ENCODE assay signal across 30 cellular contexts in genomic region chr17:7223375-7223774, GRCh38. TPM values are rescaled to one million over a fixed set of nuclear protein-coding genes. Genes with fewer than 3 reads are reported as not detected.
DNase-seq lines count a peak whose midpoint lies in the region; ATAC-seq and TF ChIP-seq lines count a peak whose summit lies in the region.
"Had no signal": no experiment of that assay in that cellular context is flagged by ENCODE, and none has a peak within 500 bp of the region (broad histone marks: within the 10 kb centered on the region; RNA-seq: fewer than 3 reads in every experiment).

No MANE protein-coding gene starts in this region.

- no peaks in the 10 kb centered on the region for H3K9me3 Mint-ChIP-seq in CD4-positive, alpha-beta T cell
- H3K9me3 Mint-ChIP-seq in endothelial cell (ENCODE audit: unreplicated experiment), result no peaks in the 10 kb centered on the region
- H3K9me3 Mint-ChIP-seq: activated CD4-positive, alpha-beta memory T cell treated with anti-CD3 and anti-CD28 coated beads, Interleukin-2, amount 10 ng/mL, durations not matched to agents 7 days and 5 days; activated naive CD4-positive, alpha-beta T cell treated with anti-CD3 and anti-CD28 coated beads, Interleukin-2, amount 10 ng/mL, durations not matched to agents 7 days and 5 days; T-helper 2 cell treated with Interferon-gamma antibody and Interleukin-4, amounts not matched to agents 5 μg/mL and 100 μg/mL, for 36 hours had no signal

- no peak overlapping the region for H3K27ac Mint-ChIP-seq in CD4-positive, alpha-beta T cell
- no peak overlapping the region for H3K27ac Mint-ChIP-seq in endothelial cell (ENCODE audit: unreplicated experiment)
- H3K27ac Mint-ChIP-seq: activated CD4-positive, alpha-beta memory T cell treated with anti-CD3 and anti-CD28 coated beads, Interleukin-2, amount 10 ng/mL, durations not matched to agents 7 days and 5 days; activated naive CD4-positive, alpha-beta T cell treated with anti-CD3 and anti-CD28 coated beads, Interleukin-2, amount 10 ng/mL, durations not matched to agents 7 days and 5 days; T-helper 2 cell treated with Interferon-gamma antibody and Interleukin-4, amounts not matched to agents 5 μg/mL and 100 μg/mL, for 36 hours had no signal

- peaks cover 0 to 75% of the 10 kb centered on the region in 2 donors for H3K36me3 ChIP-seq in gastrocnemius medialis

- POLR2A ChIA-PET in CD4-positive, alpha-beta T cell (lab: Charles Lee), result interaction anchor here (1.5 to 13.1 kb wide), 2 partner anchors 14 to 113 kb away, joined by 3 to 234 read pairs; partner anchors contain the start of genes ACAP1, DVL2, GABARAP and PHF23

- peaks cover 43% of the 10 kb centered on the region for H3K36me3 Mint-ChIP-seq in CD4-positive, alpha-beta T cell (ENCODE audit: low read depth)
- H3K36me3 Mint-ChIP-seq in endothelial cell (ENCODE audit: low read depth, unreplicated experiment), result peaks cover 28% of the 10 kb centered on the region

- intact Hi-C loops in CD4-positive, alpha-beta T cell (cut with DNase I, micrococcal nuclease), result loop anchor here in 1 of 2 experiments (5.0 kb wide), 1 partner anchor 84 kb away; the partner anchor contains the start of gene EIF5A
- intact Hi-C loops in gastrocnemius medialis (cut with DNase I; ENCODE audit: low total_unique reads), result no loop called here

- ATAC-seq in CD4-positive, alpha-beta T cell (ENCODE audit: poor library complexity), result no peak
- ATAC-seq in gastrocnemius medialis (no peak), HG03139 (IDR thresholded peaks at IDR 0.05; ENCODE audit: unreplicated experiment) (no peak)
- ATAC-seq: left lobe of liver, psoas muscle had no signal

- no peak for TF ChIP-seq POLR2A in gastrocnemius medialis (IDR thresholded peaks at IDR 0.05)

- no peak for DNase-seq in CD4-positive, alpha-beta T cell
- peak; percentile 89 for DNase-seq in LNCaP clone FGC (ENCODE audit: low read depth)
- DNase-seq in endothelial cell (ENCODE audit: low spot score), result no peak
- no peak for DNase-seq in gastrocnemius medialis
- DNase-seq in GM13977 (ENCODE audit: low spot score), result no peak
- no peak for DNase-seq in amniotic stem cell (lab: John Stamatoyannopoulos, UW)
- DNase-seq in dedifferentiated amniotic fluid mesenchymal stem cell (ENCODE audit: extremely low spot score), result no peak
- DNase-seq: activated CD4-positive, alpha-beta memory T cell treated with anti-CD3 and anti-CD28 coated beads, Interleukin-2, amount 10 ng/mL, durations not matched to agents 7 days and 5 days; activated CD4-positive, alpha-beta T cell treated with anti-CD3 and anti-CD28 coated beads for 1 hour; activated CD8-positive, alpha-beta memory T cell treated with anti-CD3 and anti-CD28 coated beads, Interleukin-2, amount 50 U/mL, for 4 hours; activated naive CD4-positive, alpha-beta T cell treated with anti-CD3 and anti-CD28 coated beads, Interleukin-2, amount 10 ng/mL, durations not matched to agents 7 days and 5 days; Calu3; DMS79 treated with DMSO at 0.1 percent for 48 hours; effector memory CD4-positive, alpha-beta T cell; GF-D8; mesendoderm; MM.1S; NCI-H1105 treated with DMSO at 0.1 percent for 48 hours; NCI-H1930; SHP77; stimulated activated CD4-positive, alpha-beta T cell treated with anti-CD3 and anti-CD28 coated beads, Interleukin-4, amount 100 ng/mL, for 4 hours; upper lobe of left lung had no signal

- no peak overlapping the region for H3K27ac ChIP-seq in CD4-positive, alpha-beta T cell (ENCODE audit: low read depth, low read length)
- H3K27ac ChIP-seq in gastrocnemius medialis, result peak overlapping the region in 3 of 4 donors; percentile 4 to 99 (median 17)
- H3K27ac ChIP-seq: KMS-11, upper lobe of left lung had no signal

- no peaks in the 10 kb centered on the region for H3K27me3 Mint-ChIP-seq in CD4-positive, alpha-beta T cell
- peaks cover 35% of the 10 kb centered on the region for H3K27me3 Mint-ChIP-seq in endothelial cell (ENCODE audit: unreplicated experiment)
- H3K27me3 Mint-ChIP-seq: activated CD4-positive, alpha-beta memory T cell treated with anti-CD3 and anti-CD28 coated beads, Interleukin-2, amount 10 ng/mL, durations not matched to agents 7 days and 5 days had no signal

- H3K4me3 ChIP-seq in LNCaP clone FGC (ENCODE audit: low read depth, low read length), result no peak overlapping the region
- no peak overlapping the region for H3K4me3 ChIP-seq in gastrocnemius medialis
- H3K4me3 ChIP-seq: coronary artery, psoas muscle, sigmoid colon, upper lobe of left lung had no signal

- no peaks in the 10 kb centered on the region for H3K27me3 ChIP-seq in CD4-positive, alpha-beta T cell (ENCODE audit: control insufficient read depth, insufficient read depth, low read length)
- H3K27me3 ChIP-seq in gastrocnemius medialis, result no peaks in the 10 kb centered on the region
- H3K27me3 ChIP-seq: sigmoid colon, upper lobe of left lung had no signal

- CTCF ChIA-PET in CD4-positive, alpha-beta T cell (lab: Charles Lee), result no interaction called here

- peaks cover 29% of the 10 kb centered on the region for H3K4me1 Mint-ChIP-seq in CD4-positive, alpha-beta T cell (ENCODE audit: low read depth)
- H3K4me1 Mint-ChIP-seq in endothelial cell (ENCODE audit: unreplicated experiment), result peaks cover 23% of the 10 kb centered on the region

- no peak for TF ChIP-seq CTCF in CD4-positive, alpha-beta T cell (IDR thresholded peaks at IDR 0.05)
- TF ChIP-seq CTCF in LNCaP clone FGC (IDR thresholded peaks at IDR 0.05; ENCODE audit: control insufficient read depth, extremely low read depth, insufficient read depth) (no peak), endothelial cell (IDR thresholded peaks at IDR 0.05; ENCODE audit: unreplicated experiment) (no peak), gastrocnemius medialis (IDR thresholded peaks at IDR 0.05 in 4 of 5, conservative IDR thresholded peaks at IDR 0.05 in 1 of 5) (no peak), GM13977 (IDR thresholded peaks at IDR 0.05; ENCODE audit: extremely low read depth, insufficient read depth, missing control alignments) (no peak)

- no peaks in the 10 kb centered on the region for H3K9me3 ChIP-seq in CD4-positive, alpha-beta T cell (ENCODE audit: control insufficient read depth, low read length)
- no peaks in the 10 kb centered on the region for H3K9me3 ChIP-seq in gastrocnemius medialis
- H3K9me3 ChIP-seq: psoas muscle, sigmoid colon, upper lobe of left lung had no signal

- in situ Hi-C loops in gastrocnemius medialis (cut with MboI; ENCODE audit: low sequenced_read_pairs in 4 of 4) (no loop called here), GM13977 (cut with MboI; ENCODE audit: low pct_unique_long_range_greater_than_20kb, low sequenced_read_pairs, unreplicated experiment) (no loop called here)

- peak overlapping the region; percentile 34 for H3K4me3 Mint-ChIP-seq in CD4-positive, alpha-beta T cell
- peak overlapping the region; percentile 73 for H3K4me3 Mint-ChIP-seq in endothelial cell (ENCODE audit: unreplicated experiment)
- H3K4me3 Mint-ChIP-seq: activated CD4-positive, alpha-beta memory T cell treated with anti-CD3 and anti-CD28 coated beads, Interleukin-2, amount 10 ng/mL, durations not matched to agents 7 days and 5 days; activated naive CD4-positive, alpha-beta T cell treated with anti-CD3 and anti-CD28 coated beads, Interleukin-2, amount 10 ng/mL, durations not matched to agents 7 days and 5 days; CD14-positive monocyte; T-helper 2 cell treated with Interferon-gamma antibody and Interleukin-4, amounts not matched to agents 5 μg/mL and 100 μg/mL, for 36 hours had no signal

- H3K4me1 ChIP-seq in gastrocnemius medialis, result peaks cover 33 to 46% of the 10 kb centered on the region in 2 donors

RNA-seq across cellular contexts. Expression of gene ACADVL, which starts 3.6 kb away (rescaled TPM):
- 100 to 1,000 TPM; 237 to 257 TPM for total RNA-seq in CD4-positive, alpha-beta T cell
- total RNA-seq in endothelial cell (ENCODE audit: unreplicated experiment), result 281 TPM
- total RNA-seq in gastrocnemius medialis, result 1,000 to 10,000 TPM in 3 of 4 donors, 100 to 1,000 TPM in 1; 771 to 1,217 (median 1,086) TPM

RNA-seq across cellular contexts. Expression of gene DLG4, which starts 3.7 kb away (rescaled TPM):
- total RNA-seq in CD4-positive, alpha-beta T cell, result 10 to 100 TPM; 10.2 to 11.0 TPM
- total RNA-seq in endothelial cell (ENCODE audit: unreplicated experiment) (44.3 TPM), gastrocnemius medialis (1 to 10 TPM; 3.5 to 6.7 (median 5.3) TPM)

RNA-seq across cellular contexts. Expression of gene DVL2, which starts 10.9 kb away (rescaled TPM):
- total RNA-seq in CD4-positive, alpha-beta T cell, result 10 to 100 TPM; 40.9 to 41.3 TPM
- 58.2 TPM for total RNA-seq in endothelial cell (ENCODE audit: unreplicated experiment)
- total RNA-seq in gastrocnemius medialis, result 10 to 100 TPM; 15.5 to 22.6 (median 20.5) TPM

RNA-seq across cellular contexts. Expression of gene PHF23, which starts 15.9 kb away (rescaled TPM):
- total RNA-seq in CD4-positive, alpha-beta T cell, result 1 to 10 TPM; 4.5 to 5.1 TPM
- total RNA-seq in endothelial cell (ENCODE audit: unreplicated experiment) (80.9 TPM), gastrocnemius medialis (10 to 100 TPM; 16.9 to 31.8 (median 24.1) TPM)

RNA-seq across cellular contexts. Expression of gene GABARAP, which starts 18.9 kb away (rescaled TPM):
- total RNA-seq in CD4-positive, alpha-beta T cell, result 100 to 1,000 TPM; 182 to 195 TPM
- total RNA-seq in endothelial cell (ENCODE audit: unreplicated experiment) (418 TPM), gastrocnemius medialis (100 to 1,000 TPM; 207 to 626 (median 258) TPM)
